In the genomic region with DNA sequence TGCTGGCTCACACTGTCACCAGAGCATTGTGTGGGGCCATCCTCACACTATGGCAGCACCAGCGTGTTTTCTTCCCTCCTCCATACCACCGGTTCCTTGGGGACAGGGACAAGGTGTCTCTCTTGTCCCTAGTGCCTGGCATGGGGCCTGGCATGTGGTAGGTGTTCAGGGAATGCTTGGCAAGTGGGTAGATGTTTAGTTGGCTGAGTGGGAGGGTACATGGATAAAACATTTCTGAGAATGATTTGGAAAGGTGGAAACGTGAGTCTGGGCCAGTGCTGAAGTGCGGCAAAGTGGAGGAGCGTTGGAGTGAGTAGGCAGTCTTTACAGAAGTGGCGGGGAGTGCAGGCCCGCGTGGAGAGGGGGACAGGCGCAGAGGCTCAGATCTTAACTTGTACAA, we compare ENCODE assay signal across 16 cellular contexts. TPM values are rescaled to one million over a fixed set of nuclear protein-coding genes. Genes with fewer than 3 reads are reported as not detected.
DNase-seq lines count a peak whose midpoint lies in the region; ATAC-seq and TF ChIP-seq lines count a peak whose summit lies in the region.
"Had no signal": no experiment of that assay in that cellular context is flagged by ENCODE, and none has a peak within 500 bp of the region (broad histone marks: within the 10 kb centered on the region; RNA-seq: fewer than 3 reads in every experiment).

No MANE protein-coding gene starts in this region.

- H3K27me3 Mint-ChIP-seq in WTC11 (ENCODE audit: low read depth), result no peaks in the 10 kb centered on the region

- peaks cover 5% of the 10 kb centered on the region for H3K4me1 Mint-ChIP-seq in WTC11

- H3K36me3 ChIP-seq in heart left ventricle, result peaks cover 0 to 52% (median 31%) of the 10 kb centered on the region in 9 donors
- peaks cover 0 to 2% (median 0%) of the 10 kb centered on the region in 4 donors for H3K36me3 ChIP-seq in right lobe of liver
- H3K36me3 ChIP-seq in upper lobe of left lung, result peaks cover 5 to 51% (median 19%) of the 10 kb centered on the region in 4 donors

- ATAC-seq in heart left ventricle, result peak in 3 of 4 donors; percentile 26 to 68 (median 36)
- ATAC-seq in right cardiac atrium, result no peak
- ATAC-seq in WTC11, result no peak
- peak; percentile 2 to 39 (median 20) for ATAC-seq in right lobe of liver
- ATAC-seq in upper lobe of left lung (ENCODE audit: low FRiP score in 2 of 2), result peak; percentile 16 to 41

- TF ChIP-seq POLR2A in heart left ventricle (IDR thresholded peaks at IDR 0.05) (no peak), right lobe of liver (IDR thresholded peaks at IDR 0.05) (no peak), upper lobe of left lung (IDR thresholded peaks at IDR 0.05) (no peak)

- WGBS in heart left ventricle, 4 donors, result 69 to 82% (median 73%) methylated on average over 9 of the region's 9 CpGs
- WGBS in right cardiac atrium, result 83% methylated on average over 9 of the region's 9 CpGs
- 55% methylated on average over 7 of the region's 9 CpGs for WGBS in right lobe of liver (ENCODE audit: insufficient coverage, low coverage, low lambda C conversion rate, missing lambda C conversion rate)
- 71 to 82% methylated on average over 9 of the region's 9 CpGs for WGBS in upper lobe of left lung, 2 donors

- CTCF ChIA-PET in WTC11 (lab: Charles Lee), result no interaction called here

- POLR2A ChIA-PET in WTC11 (lab: Charles Lee), result no interaction called here

- peak in 1 of 5 donors; percentile 58 for DNase-seq in heart left ventricle
- DNase-seq in right cardiac atrium, result no peak
- DNase-seq in WTC11 (ENCODE audit: low spot score), result no peak
- peak; percentile 35 to 68 (median 66) for DNase-seq in right lobe of liver
- peak; percentile 26 to 42 for DNase-seq in upper lobe of left lung
- DNase-seq in stimulated activated CD4-positive, alpha-beta T cell treated with anti-CD3 and anti-CD28 coated beads, Interleukin-4, amount 100 ng/mL, for 4 hours, result no peak
- DNase-seq in NCI-H2107 (lab: John Stamatoyannopoulos, UW), result no peak
- no peak for DNase-seq in GM19240 (ENCODE audit: insufficient read length, low spot score)
- DNase-seq: activated gamma-delta T cell; dermis blood vessel endothelial cell; DMS 273 treated with DMSO at 0.1 percent for 48 hours; esophagus squamous epithelium; H7; NCI-H2029; stimulated activated CD4-positive, alpha-beta T cell treated with anti-CD3 and anti-CD28 coated beads, Interleukin-2, amount 100 ng/mL, for 24 hours had no signal

- H3K27me3 ChIP-seq in heart left ventricle (no peaks in the 10 kb centered on the region), right cardiac atrium (ENCODE audit: control insufficient read depth, insufficient read depth) (no peaks in the 10 kb centered on the region), right lobe of liver (no peaks in the 10 kb centered on the region), upper lobe of left lung (no peaks in the 10 kb centered on the region)
- H3K27me3 ChIP-seq: esophagus squamous epithelium, MG63 had no signal

- TF ChIP-seq CTCF in heart left ventricle (IDR thresholded peaks at IDR 0.05) (no peak), WTC11 (IDR thresholded peaks at IDR 0.05) (no peak), right lobe of liver (IDR thresholded peaks at IDR 0.05) (no peak), upper lobe of left lung (IDR thresholded peaks at IDR 0.05) (no peak)

- peaks cover 46% of the 10 kb centered on the region for H3K36me3 Mint-ChIP-seq in WTC11

- H3K27ac Mint-ChIP-seq in WTC11, result peak overlapping the region; percentile 12

- H3K9me3 Mint-ChIP-seq in WTC11, result no peaks in the 10 kb centered on the region

- H3K4me1 ChIP-seq in heart left ventricle (peaks cover 0 to 7% (median 0%) of the 10 kb centered on the region in 12 donors), right cardiac atrium (ENCODE audit: control insufficient read depth, insufficient read depth, low read length) (no peaks in the 10 kb centered on the region), right lobe of liver (peaks cover 0 to 51% (median 26%) of the 10 kb centered on the region in 4 donors), upper lobe of left lung (peaks cover 0 to 10% (median 6%) of the 10 kb centered on the region in 4 donors)
- H3K4me1 ChIP-seq: esophagus squamous epithelium had no signal

- no peak overlapping the region for H3K4me3 ChIP-seq in heart left ventricle
- no peak overlapping the region for H3K4me3 ChIP-seq in right cardiac atrium (ENCODE audit: low read length)
- H3K4me3 ChIP-seq in right lobe of liver, result no peak overlapping the region
- H3K4me3 ChIP-seq in upper lobe of left lung, result no peak overlapping the region
- H3K4me3 ChIP-seq: esophagus squamous epithelium, MG63 had no signal

- H3K4me3 Mint-ChIP-seq in WTC11, result no peak overlapping the region

- intact Hi-C loops in heart left ventricle (cut with DNase I) (no loop called here), right cardiac atrium (cut with DNase I) (no loop called here), right lobe of liver (cut with DNase I) (no loop called here)

- TF ChIP-seq EP300 in upper lobe of left lung (IDR thresholded peaks at IDR 0.05), result no peak

- no peaks in the 10 kb centered on the region for H3K9me3 ChIP-seq in heart left ventricle
- H3K9me3 ChIP-seq in right cardiac atrium (ENCODE audit: control insufficient read depth, low read length), result no peaks in the 10 kb centered on the region
- no peaks in the 10 kb centered on the region for H3K9me3 ChIP-seq in right lobe of liver
- H3K9me3 ChIP-seq in upper lobe of left lung, result no peaks in the 10 kb centered on the region
- H3K9me3 ChIP-seq: esophagus squamous epithelium, MG63 had no signal

- H3K27ac ChIP-seq in heart left ventricle (peak overlapping the region in 1 of 12 donors; percentile 52), right cardiac atrium (ENCODE audit: low read length) (no peak overlapping the region), right lobe of liver (peak overlapping the region in 2 of 3 donors; percentile 66 to 69), upper lobe of left lung (peak overlapping the region in 2 of 4 donors; percentile 24 to 46)

TF ChIP-seq in WTC11, 78 proteins besides CTCF, POLR2A, EP300 and RAD21:
- no peak for TF ChIP-seq ZNF219 (CRISPR knock-in tag; IDR thresholded peaks at IDR 0.05; ENCODE audit: borderline replicate concordance)

RNA-seq across cellular contexts. Expression of a gene that starts 15.0 kb away (rescaled TPM):
- total RNA-seq in heart left ventricle, result 10 to 100 TPM; 25.4 to 38.6 (median 28.3) TPM
- 10 to 100 TPM; 30.0 to 59.5 TPM for polyA plus RNA-seq in heart left ventricle
- 10 to 100 TPM; 33.9 to 45.5 (median 38.9) TPM for total RNA-seq in right cardiac atrium
- 60.8 TPM for polyA plus RNA-seq in right cardiac atrium
- total RNA-seq in WTC11 (2021), result 21.1 to 28.7 TPM (median 24.0 TPM) in 3 replicates
- 10 to 100 TPM; 11.8 to 23.1 (median 16.2) TPM for total RNA-seq in right lobe of liver
- total RNA-seq in upper lobe of left lung, result 10 to 100 TPM; 19.0 to 35.1 (median 25.5) TPM

RNA-seq across cellular contexts. Expression of a gene that starts 22.1 kb away (rescaled TPM):
- total RNA-seq in heart left ventricle, result 1,000 to 10,000 TPM; 1,009 to 1,685 (median 1,364) TPM
- 1,000 to 10,000 TPM; 1,143 to 4,065 TPM for polyA plus RNA-seq in heart left ventricle
- total RNA-seq in right cardiac atrium, result 1,000 to 10,000 TPM; 1,385 to 1,717 (median 1,488) TPM
- polyA plus RNA-seq in right cardiac atrium, result 1,323 TPM
- total RNA-seq in WTC11 (2021), result 3,648 to 4,125 TPM (median 4,060 TPM) in 3 replicates
- 1,000 to 10,000 TPM in 2 of 6 experiments, 100 to 1,000 TPM in 4; 643 to 1,390 (median 819) TPM for total RNA-seq in right lobe of liver
- total RNA-seq in upper lobe of left lung, result 1,000 to 10,000 TPM in 5 of 6 donors, 100 to 1,000 TPM in 1; 807 to 2,526 (median 1,681) TPM

RNA-seq across cellular contexts. Expression of a gene that starts 22.6 kb away (rescaled TPM):
- 1 to 10 TPM; 1.8 to 5.4 (median 2.6) TPM for total RNA-seq in heart left ventricle
- polyA plus RNA-seq in heart left ventricle, result 1 to 10 TPM in 1 of 2 donors, under 1 TPM in 1; 0.53 to 4.7 TPM
- 1 to 10 TPM; 2.2 to 3.7 (median 2.7) TPM for total RNA-seq in right cardiac atrium
- 0.95 TPM for polyA plus RNA-seq in right cardiac atrium
- 41.1 to 50.2 TPM (median 46.6 TPM) in 3 replicates for total RNA-seq in WTC11 (2021)
- 1 to 10 TPM; 1.1 to 4.9 (median 2.5) TPM for total RNA-seq in right lobe of liver
- total RNA-seq in upper lobe of left lung, result 1 to 10 TPM in 5 of 6 donors, under 1 TPM in 1; 0.33 to 6.3 (median 5.1) TPM

Comparison
In these comparisons a context has a peak if more than half of its experiments do, and no peak if none do; other contexts are left out.
1. ATAC-seq: peak in heart left ventricle (3 of 4), right lobe of liver (4 of 4) and upper lobe of left lung (2 of 2); none in right cardiac atrium (0 of 2) and WTC11 (single experiment).
2. DNase-seq: peak in right lobe of liver (3 of 3) and upper lobe of left lung (2 of 2); none in right cardiac atrium (0 of 3), WTC11 (single experiment), stimulated activated CD4-positive, alpha-beta T cell treated with anti-CD3 and anti-CD28 coated beads, Interleukin-4, amount 100 ng/mL, for 4 hours (0 of 2), NCI-H2107 (single experiment) and GM19240 (single experiment).